2 cellular contexts compared by ENCODE assay signal in genomic region chr4:68865178-68865638, GRCh38.
A peak's percentile ranks its signal among the peaks of the same experiment; 100 is the strongest.
TF ChIP-seq lines count a peak whose summit lies in the region.

No MANE protein-coding gene starts in this region.

TF ChIP-seq in A549, 52 proteins besides CTCF, POLR2A, EP300 and RAD21:
- TF ChIP-seq MAFK (IDR thresholded peaks at IDR 0.05; ENCODE audit: partially characterized antibody) (peak; percentile 50), RCOR1 (IDR thresholded peaks at IDR 0.05; ENCODE audit: low read depth, low read length) (no peak), HEYL (CRISPR knock-in tag; IDR thresholded peaks at IDR 0.05) (no peak), FOSB (CRISPR knock-in tag; IDR thresholded peaks at IDR 0.05) (no peak)
TF ChIP-seq in A549: peak in this region for 1.

TF ChIP-seq in H1, 55 proteins besides CTCF, POLR2A, EP300 and RAD21:
- TF ChIP-seq TBP (IDR thresholded peaks at IDR 0.05; ENCODE audit: low read depth, low read length): no peak
- no peak for TF ChIP-seq JUND (IDR thresholded peaks at IDR 0.05; ENCODE audit: low read length)
- no peak for TF ChIP-seq FOSL1 (IDR thresholded peaks at IDR 0.05; ENCODE audit: insufficient read depth, low read depth, low read length)
- no peak for TF ChIP-seq CEBPB (IDR thresholded peaks at IDR 0.05; ENCODE audit: low read depth, low read length)
- no peak for TF ChIP-seq RBBP5 (IDR thresholded peaks at IDR 0.05; ENCODE audit: borderline replicate concordance, low read depth, low read length)
- TF ChIP-seq ASH2L (IDR thresholded peaks at IDR 0.05; ENCODE audit: low read length): no peak
- TF ChIP-seq TAF1 (IDR thresholded peaks at IDR 0.05; ENCODE audit: low read depth, low read length): no peak
- TF ChIP-seq HDAC6 (IDR thresholded peaks at IDR 0.05; ENCODE audit: low read depth, low read length): no peak
- no peak for TF ChIP-seq JUN (IDR thresholded peaks at IDR 0.05; ENCODE audit: low read depth, low read length)
- no peak for TF ChIP-seq HDAC2 (IDR thresholded peaks at IDR 0.05; ENCODE audit: borderline replicate concordance in 1 of 2, low read depth in 2 of 2, low read length in 2 of 2)
- no peak for TF ChIP-seq KDM1A (IDR thresholded peaks at IDR 0.05; ENCODE audit: borderline replicate concordance, low read length)
- TF ChIP-seq MAX (IDR thresholded peaks at IDR 0.05): no peak
- TF ChIP-seq BCL11A (IDR thresholded peaks at IDR 0.05; ENCODE audit: low read depth in 2 of 2, low read length in 2 of 2): no peak
- TF ChIP-seq SIN3A (conservative IDR thresholded peaks at IDR 0.05 in 1 of 2, IDR thresholded peaks at IDR 0.05 in 1 of 2; ENCODE audit: low read depth in 1 of 2, low read length in 2 of 2): no peak
- no peak for TF ChIP-seq RFX5 (IDR thresholded peaks at IDR 0.05; ENCODE audit: borderline replicate concordance, low read depth, low read length)
TF ChIP-seq in H1: peak in this region for 0.
